ENCODE assay signal across 8 cellular contexts in genomic region chr7:44043902-44044301, GRCh38. TPM values are rescaled to one million over a fixed set of nuclear protein-coding genes. Genes with fewer than 3 reads are reported as not detected.
DNase-seq lines count a peak whose midpoint lies in the region; FAIRE-seq and TF ChIP-seq lines count a peak whose summit lies in the region.

No MANE protein-coding gene starts in this region.

- no peaks in the 10 kb centered on the region; the same call in 1 of the 2 replicates for H3K79me1 ChIP-seq in H1 (ENCODE audit: low read depth, low read length)

- H3K36me3 Mint-ChIP-seq in CD4-positive, alpha-beta memory T cell = peaks cover 12 to 33% of the 10 kb centered on the region in 2 donors

- H4K91ac ChIP-seq in H1 (replicated peaks; ENCODE audit: insufficient read length, low read length) = peak overlapping the region; percentile 91

- TF ChIP-seq EP300 in H1 (IDR thresholded peaks at IDR 0.05; ENCODE audit: borderline replicate concordance in 1 of 2, low read depth in 2 of 2, low read length in 2 of 2) = no peak

- peak overlapping the region; percentile 60; the same call in 1 of the 2 replicates for H2BK5ac ChIP-seq in H1 (ENCODE audit: low read depth, low read length)

- H3K4ac ChIP-seq in H1 (replicated peaks; ENCODE audit: insufficient read length, low read depth, low read length) = peak overlapping the region; percentile 44

- H3K4me3 ChIP-seq in CD4-positive, alpha-beta memory T cell (ENCODE audit: low read length in 2 of 2) = peak overlapping the region; percentile 70 to 89
- peak overlapping the region; percentile 89 for H3K4me3 ChIP-seq in NT2/D1 (ENCODE audit: insufficient read length, low read depth)
- peak overlapping the region; percentile 79 to 92 (median 83) for H3K4me3 ChIP-seq in H1 (ENCODE audit: extremely low read depth in 1 of 4, insufficient read depth in 2 of 4, low read depth in 3 of 4, low read length in 4 of 4)
- peak overlapping the region; percentile 94 for H3K4me3 ChIP-seq in neuron (ENCODE audit: low read length)

- intact Hi-C loops in CD4-positive, alpha-beta memory T cell (cut with micrococcal nuclease) = loop anchor here (1.0 kb wide), 2 partner anchors 25 to 38 kb away; partner anchors contain the start of gene POLM

- no peak overlapping the region for H2AK5ac ChIP-seq in H1 (ENCODE audit: low read depth, low read length)

- peak overlapping the region; percentile 95 for H2AFZ ChIP-seq in H1 (ENCODE audit: low read length)
- peak overlapping the region; percentile 83 for H2AFZ ChIP-seq in neuron (ENCODE audit: low read depth, low read length)

- peaks cover 51% of the 10 kb centered on the region for H3K4me1 ChIP-seq in CD4-positive, alpha-beta memory T cell (ENCODE audit: insufficient read depth, low read length)
- H3K4me1 ChIP-seq in NT2/D1 (ENCODE audit: insufficient read depth, insufficient read length) (peaks cover 2% of the 10 kb centered on the region), H1 (replicated peaks in 1 of 4; ENCODE audit: control insufficient read depth in 3 of 4, insufficient read depth in 4 of 4, low read length in 3 of 4) (peaks cover 0 to 6% (median under 1%) of the 10 kb centered on the region in 4 experiments; a peak in 3 of 7 replicates), neuron (ENCODE audit: insufficient read depth, low read length) (peaks cover 17% of the 10 kb centered on the region)

- no peak for TF ChIP-seq RAD21 in H1 (IDR thresholded peaks at IDR 0.05 in 1 of 2, conservative IDR thresholded peaks at IDR 0.05 in 1 of 2; ENCODE audit: low read depth in 2 of 2, low read length in 2 of 2)

- peak overlapping the region; percentile 57; the same call in 1 of the 2 replicates for H4K8ac ChIP-seq in H1 (ENCODE audit: extremely low read depth, insufficient read depth, low read length)

- H3K9ac ChIP-seq in NT2/D1 (ENCODE audit: insufficient read length, low read depth) (peak overlapping the region; percentile 95), H1 (replicated peaks in 1 of 4; ENCODE audit: extremely low read depth in 1 of 4, low read depth in 3 of 4, low read length in 3 of 4) (peak overlapping the region in 1 of 4 experiments; percentile 39; a peak in 3 of 7 replicates)

- H3K9me3 Mint-ChIP-seq in CD4-positive, alpha-beta memory T cell = no peaks in the 10 kb centered on the region

- no peak overlapping the region for H3K18ac ChIP-seq in H1 (ENCODE audit: extremely low read depth, low read length)

- H2BK20ac ChIP-seq in H1 (ENCODE audit: low read length) = no peak overlapping the region

- WGBS in H1 (ENCODE audit: extremely low coverage in 1 of 2, insufficient coverage in 1 of 2, insufficient read length in 1 of 2, insufficient replicate concordance in 2 of 2, low coverage in 1 of 2, low lambda C conversion rate in 2 of 2, missing lambda C conversion rate in 1 of 2), 2 experiments = 30% methylated on average over 8 of the region's 8 CpGs; no CpG with 5 or more reads in 1 of the 2 experiments

- H2BK12ac ChIP-seq in H1 (ENCODE audit: low read depth, low read length) = no peak overlapping the region

- CTCF ChIA-PET in CD4-positive, alpha-beta memory T cell (lab: Charles Lee; ENCODE audit: partially characterized antibody) = interaction anchor here (0.7 to 2.9 kb wide), 4 partner anchors 20 to 522 kb away, joined by 3 to 15 read pairs (median 4); no protein-coding TSS in a partner anchor
- CTCF ChIA-PET in H1 (lab: Charles Lee; ENCODE audit: partially characterized antibody) = interaction anchor here (0.6 to 2.2 kb wide), 6 partner anchors 20 to 87 kb away, joined by 3 to 9 read pairs (median 4); no protein-coding TSS in a partner anchor

- peak overlapping the region; percentile 87 to 89 for H3K4me2 ChIP-seq in H1 (ENCODE audit: insufficient read depth in 1 of 2, low read depth in 2 of 2, low read length in 2 of 2)

- peak overlapping the region; percentile 94 to 98 (median 96) for H3K27ac Mint-ChIP-seq in CD4-positive, alpha-beta memory T cell

- peaks cover 0 to 7% of the 10 kb centered on the region in 2 experiments for H4K20me1 ChIP-seq in H1 (replicated peaks in 1 of 2; ENCODE audit: control insufficient read depth in 1 of 2, insufficient read depth in 2 of 2, low read length in 2 of 2)

- peak overlapping the region; percentile 87 for H4K5ac ChIP-seq in H1 (ENCODE audit: insufficient read length, low read depth, low read length)

- TF ChIP-seq POLR2A in H1 (IDR thresholded peaks at IDR 0.05; ENCODE audit: control extremely low read depth in 1 of 2, low read depth in 2 of 2, low read length in 2 of 2) = no peak

- DNase-seq in CD4-positive, alpha-beta memory T cell = no peak
- no peak for DNase-seq in NT2/D1 (ENCODE audit: low read depth, low spot score)
- no peak for DNase-seq in H1 (ENCODE audit: low read depth in 1 of 2, low spot score in 2 of 2)
- no peak for DNase-seq in iPS-NIHi11 (ENCODE audit: low spot score)
- DNase-seq in NCI-H510A treated with DMSO at 0.1 percent for 48 hours (lab: John Stamatoyannopoulos, UW) = no peak
- DNase-seq in effector CD4-positive, alpha-beta T cell = no peak
- no peak for DNase-seq in NCI-H1930 (lab: John Stamatoyannopoulos, UW)

- H3K4me1 Mint-ChIP-seq in CD4-positive, alpha-beta memory T cell = peaks cover 35 to 66% (median 49%) of the 10 kb centered on the region in 4 donors

- H3K56ac ChIP-seq in H1 (replicated peaks; ENCODE audit: insufficient read length, low read depth, low read length) = peak overlapping the region; percentile 6

- H3K27me3 Mint-ChIP-seq in CD4-positive, alpha-beta memory T cell = no peaks in the 10 kb centered on the region

- no peak overlapping the region for H2BK120ac ChIP-seq in H1 (replicated peaks; ENCODE audit: low read depth, low read length)

- H3K36me3 ChIP-seq in CD4-positive, alpha-beta memory T cell (ENCODE audit: insufficient read depth, low read length) = no peaks in the 10 kb centered on the region
- H3K36me3 ChIP-seq in NT2/D1 (ENCODE audit: insufficient read depth, insufficient read length, low read length) (peaks cover 26% of the 10 kb centered on the region), H1 (ENCODE audit: control insufficient read depth in 2 of 4, insufficient read depth in 4 of 4, low read length in 3 of 4) (no peaks in the 10 kb centered on the region; a peak in 1 of 8 replicates), neuron (ENCODE audit: insufficient read depth, low read length) (peaks cover 8% of the 10 kb centered on the region)

- POLR2A ChIA-PET in CD4-positive, alpha-beta memory T cell (lab: Charles Lee; ENCODE audit: partially characterized antibody) = interaction anchor here (0.9 to 11.9 kb wide), 13 partner anchors 9 to 842 kb away, joined by 3 to 119 read pairs (median 5); partner anchors contain the start of genes DDX56, NUDCD3, PGAM2 and POLD2
- POLR2A ChIA-PET in H1 (lab: Charles Lee; ENCODE audit: partially characterized antibody) = interaction anchor here (0.7 to 2.7 kb wide), 3 partner anchors 11 to 21 kb away, joined by 3 to 13 read pairs (median 3); no protein-coding TSS in a partner anchor

- no peak overlapping the region for H3K23ac ChIP-seq in H1 (ENCODE audit: insufficient read length)

- no peak overlapping the region for H3K14ac ChIP-seq in H1 (ENCODE audit: insufficient read length)

- peaks cover 0 to 25% of the 10 kb centered on the region in 2 experiments; a peak in 2 of 4 replicates for H3K79me2 ChIP-seq in H1 (ENCODE audit: control insufficient read depth in 1 of 2, insufficient read depth in 2 of 2, low read length in 2 of 2)

- no peak for TF ChIP-seq CTCF in H1 (IDR thresholded peaks at IDR 0.05; ENCODE audit: control extremely low read depth in 1 of 3, insufficient read depth in 1 of 3, low read depth in 1 of 3, low read length in 3 of 3)

- H3K9me3 ChIP-seq in CD4-positive, alpha-beta memory T cell (ENCODE audit: control insufficient read depth in 1 of 2, low read length in 2 of 2) = no peaks in the 10 kb centered on the region
- H3K9me3 ChIP-seq in NT2/D1 (ENCODE audit: insufficient read depth, low read length) = no peaks in the 10 kb centered on the region
- no peaks in the 10 kb centered on the region for H3K9me3 ChIP-seq in H1 (ENCODE audit: insufficient read depth in 2 of 2, low read depth in 1 of 2, low read length in 1 of 2)
- H3K9me3 ChIP-seq in neuron (ENCODE audit: low read length) = no peaks in the 10 kb centered on the region

- H3K4me3 Mint-ChIP-seq in CD4-positive, alpha-beta memory T cell = peak overlapping the region; percentile 89 to 96 (median 93)

- no peak overlapping the region for H2BK15ac ChIP-seq in H1 (ENCODE audit: low read length)

- peak overlapping the region; percentile 96 for H3K27ac ChIP-seq in CD4-positive, alpha-beta memory T cell (ENCODE audit: low read depth, low read length)
- no peak overlapping the region for H3K27ac ChIP-seq in H1 (ENCODE audit: low read depth, low read length)

- peaks cover 15% of the 10 kb centered on the region for H3K23me2 ChIP-seq in H1 (ENCODE audit: low read depth, low read length)

- H3K27me3 ChIP-seq in CD4-positive, alpha-beta memory T cell (ENCODE audit: insufficient read depth, low read length) = no peaks in the 10 kb centered on the region
- H3K27me3 ChIP-seq in NT2/D1 (ENCODE audit: insufficient read depth, insufficient read length) = peaks cover 18% of the 10 kb centered on the region
- no peaks in the 10 kb centered on the region; a peak in 2 of 7 replicates for H3K27me3 ChIP-seq in H1 (replicated peaks in 1 of 4; ENCODE audit: control insufficient read depth in 3 of 4, extremely low read depth in 1 of 4, insufficient read depth in 3 of 4, low read length in 3 of 4)
- H3K27me3 ChIP-seq in neuron (ENCODE audit: insufficient read depth, low read length) = no peaks in the 10 kb centered on the region

- FAIRE-seq in H1 (lab: Jason Lieb, UNC) = no peak

RNA-seq across cellular contexts. Expression of gene DBNL, which starts 0.6 kb away (rescaled TPM):
- 100 to 1,000 TPM; 157 to 166 TPM for total RNA-seq in CD4-positive, alpha-beta memory T cell
- polyA plus RNA-seq in CD4-positive, alpha-beta memory T cell = 100 to 1,000 TPM; 177 to 250 TPM
- 30.9 and 32.1 TPM in 2 replicates for total RNA-seq in H1 (2021; fragmentation: NEBNext Ultra II Directional; extraction: Animal tissue kit (Norgen Biotek cat#: 25700))
- polyA plus RNA-seq in H1 (2011; rRNA removed) = 56.6 and 63.1 TPM in 2 replicates
- polyA plus RNA-seq in H1 (2011; cell fraction: cytosol; rRNA removed) = 47.8 TPM
- polyA plus RNA-seq in H1 (2011; cell fraction: nucleus; rRNA removed) = 43.1 TPM
- polyA plus RNA-seq in H1 (2012, experiment 1 of 2) = 33.1 to 42.9 TPM (median 38.9 TPM) in 4 replicates
- 38.3 TPM for polyA plus RNA-seq in H1 (2012, experiment 2 of 2)
- polyA plus RNA-seq in H1 (2013, experiment 1 of 2) = 15.5 TPM
- polyA plus RNA-seq in H1 (2013, experiment 2 of 2) = 14.7 TPM
- 40.6 and 48.6 TPM in 2 replicates for polyA minus RNA-seq in H1 (2011; rRNA and poly(A)+ RNA removed)
- polyA minus RNA-seq in H1 (2011; cell fraction: cytosol; rRNA and poly(A)+ RNA removed) = 17.3 TPM
- polyA minus RNA-seq in H1 (2011; cell fraction: nucleus; rRNA and poly(A)+ RNA removed) = 25.1 TPM

RNA-seq across cellular contexts. Expression of gene PGAM2, which starts 21.5 kb away (rescaled TPM):
- total RNA-seq in CD4-positive, alpha-beta memory T cell = 1 to 10 TPM; 1.1 to 1.5 TPM
- polyA plus RNA-seq in CD4-positive, alpha-beta memory T cell = not detected
- total RNA-seq in H1 (2021; fragmentation: NEBNext Ultra II Directional; extraction: Animal tissue kit (Norgen Biotek cat#: 25700)) = 1.4 and 2.1 TPM in 2 replicates
- polyA plus RNA-seq in H1 (2011; rRNA removed) = 2.9 and 4.3 TPM in 2 replicates
- polyA plus RNA-seq in H1 (2011; cell fraction: cytosol; rRNA removed) = 4.5 TPM
- polyA plus RNA-seq in H1 (2011; cell fraction: nucleus; rRNA removed) = 3.5 TPM
- polyA plus RNA-seq in H1 (2012, experiment 1 of 2) = 0.94 to 2.6 TPM (median 2.2 TPM) in 4 replicates
- polyA plus RNA-seq in H1 (2012, experiment 2 of 2) = 1.3 TPM
- polyA plus RNA-seq in H1 (2013, experiment 1 of 2) = 0.97 TPM
- 0.90 TPM for polyA plus RNA-seq in H1 (2013, experiment 2 of 2)
- polyA minus RNA-seq in H1 (2011; rRNA and poly(A)+ RNA removed) = 0.88 and 1.6 TPM in 2 replicates
- polyA minus RNA-seq in H1 (2011; cell fraction: cytosol; rRNA and poly(A)+ RNA removed) = not detected
- 0.80 TPM for polyA minus RNA-seq in H1 (2011; cell fraction: nucleus; rRNA and poly(A)+ RNA removed)

RNA-seq across cellular contexts. Expression of gene POLM, which starts 38.4 kb away (rescaled TPM):
- total RNA-seq in CD4-positive, alpha-beta memory T cell = 10 to 100 TPM; 64.8 to 67.2 TPM
- polyA plus RNA-seq in CD4-positive, alpha-beta memory T cell = 10 to 100 TPM in 1 of 2 donors, 1 to 10 TPM in 1; 8.0 to 18.2 TPM
- 14.5 and 14.9 TPM in 2 replicates for total RNA-seq in H1 (2021; fragmentation: NEBNext Ultra II Directional; extraction: Animal tissue kit (Norgen Biotek cat#: 25700))
- 12.0 and 20.4 TPM in 2 replicates for polyA plus RNA-seq in H1 (2011; rRNA removed)
- polyA plus RNA-seq in H1 (2011; cell fraction: cytosol; rRNA removed) = 13.0 TPM
- 36.8 TPM for polyA plus RNA-seq in H1 (2011; cell fraction: nucleus; rRNA removed)
- polyA plus RNA-seq in H1 (2012, experiment 1 of 2) = 10.1 to 15.2 TPM (median 13.5 TPM) in 4 replicates
- polyA plus RNA-seq in H1 (2012, experiment 2 of 2) = 12.7 TPM
- polyA plus RNA-seq in H1 (2013, experiment 1 of 2) = 12.6 TPM
- polyA plus RNA-seq in H1 (2013, experiment 2 of 2) = 10.2 TPM
- 9.6 TPM in 2 replicates for polyA minus RNA-seq in H1 (2011; rRNA and poly(A)+ RNA removed)
- 11.3 TPM for polyA minus RNA-seq in H1 (2011; cell fraction: cytosol; rRNA and poly(A)+ RNA removed)
- 19.8 TPM for polyA minus RNA-seq in H1 (2011; cell fraction: nucleus; rRNA and poly(A)+ RNA removed)

RNA-seq across cellular contexts. Expression of gene SPDYE1, which starts 46.2 kb away (rescaled TPM):
- under 1 TPM in 1 of 2 experiments, not detected in 1; 0.17 TPM for total RNA-seq in CD4-positive, alpha-beta memory T cell
- polyA plus RNA-seq in CD4-positive, alpha-beta memory T cell = under 1 TPM in 1 of 2 donors, not detected in 1; 0.49 TPM
- not detected in 2 replicates for total RNA-seq in H1 (2021; fragmentation: NEBNext Ultra II Directional; extraction: Animal tissue kit (Norgen Biotek cat#: 25700))
- not detected in 2 replicates for polyA plus RNA-seq in H1 (2011; rRNA removed)
- polyA plus RNA-seq in H1 (2011; cell fraction: cytosol; rRNA removed) = not detected
- not detected for polyA plus RNA-seq in H1 (2011; cell fraction: nucleus; rRNA removed)
- polyA plus RNA-seq in H1 (2012, experiment 1 of 2) = 0.16 to 0.48 TPM (median 0.32 TPM) in 4 replicates
- 0.08 TPM for polyA plus RNA-seq in H1 (2012, experiment 2 of 2)
- not detected for polyA plus RNA-seq in H1 (2013, experiment 1 of 2)
- not detected for polyA plus RNA-seq in H1 (2013, experiment 2 of 2)
- not detected in 2 replicates for polyA minus RNA-seq in H1 (2011; rRNA and poly(A)+ RNA removed)
- polyA minus RNA-seq in H1 (2011; cell fraction: cytosol; rRNA and poly(A)+ RNA removed) = not detected
- polyA minus RNA-seq in H1 (2011; cell fraction: nucleus; rRNA and poly(A)+ RNA removed) = not detected
